ENCODE assay signal across 15 cellular contexts in genomic region chr1:21596179-21596578, GRCh38.
DNase-seq lines count a peak whose midpoint lies in the region; ATAC-seq, FAIRE-seq and TF ChIP-seq lines count a peak whose summit lies in the region.
"Had no signal": no experiment of that assay in that cellular context is flagged by ENCODE, and none has a peak within 500 bp of the region (broad histone marks: within the 10 kb centered on the region; RNA-seq: fewer than 3 reads in every experiment).

No MANE protein-coding gene starts in this region.

- TF ChIP-seq EP300 in HepG2 (IDR thresholded peaks at IDR 0.05; ENCODE audit: low read depth in 2 of 2, low read length in 2 of 2), result no peak
- no peak for TF ChIP-seq EP300 in HepG2 (CRISPR knock-in tag; IDR thresholded peaks at IDR 0.05; ENCODE audit: borderline replicate concordance)
- TF ChIP-seq EP300 in K562 (IDR thresholded peaks at IDR 0.05; ENCODE audit: low read length), result no peak

- FAIRE-seq in HepG2 (lab: Jason Lieb, UNC), result no peak
- no peak for FAIRE-seq in K562 (lab: Jason Lieb, UNC)
- FAIRE-seq: A204.1, GM12878 had no signal

- CTCF ChIA-PET in HepG2 (lab: Yijun Ruan, JAX; ENCODE audit: low intra/inter-chr PET ratio, low total read pairs), result interaction anchor here (1.1 to 1.4 kb wide), 2 partner anchors 88 to 225 kb away, joined by 4 read pairs; no protein-coding TSS in a partner anchor
- CTCF ChIA-PET in K562 (lab: Yijun Ruan, JAX; ENCODE audit: low intra/inter-chr PET ratio), result interaction anchor here (0.6 to 1.6 kb wide), 5 partner anchors 34 to 225 kb away, joined by 3 to 10 read pairs (median 5); partner anchors contain the start of gene ALPL

- WGBS in HepG2 (ENCODE audit: low lambda C conversion rate), result 100% methylated on average over 1 of the region's 11 CpGs
- 67% methylated on average over 3 of the region's 11 CpGs for WGBS in right lobe of liver (ENCODE audit: insufficient coverage, low coverage, low lambda C conversion rate, missing lambda C conversion rate)
- WGBS in K562 (ENCODE audit: insufficient coverage, low coverage, missing lambda C conversion rate), result 69% methylated on average over 11 of the region's 11 CpGs
- WGBS in thyroid gland, 2 donors, result 83 to 93% methylated on average over 9 to 11 of the region's 11 CpGs
- 50 to 58% methylated on average over 11 of the region's 11 CpGs for WGBS in GM23248 (ENCODE audit: low coverage in 1 of 2, low lambda C conversion rate in 2 of 2, missing lambda C conversion rate in 2 of 2), 2 experiments

- no peak for TF ChIP-seq POLR2A in HepG2 (IDR thresholded peaks at IDR 0.05; ENCODE audit: insufficient read depth in 1 of 2, low read depth in 2 of 2, low read length in 2 of 2)
- TF ChIP-seq POLR2A in right lobe of liver (IDR thresholded peaks at IDR 0.05), result no peak
- TF ChIP-seq POLR2A in K562 (conservative IDR thresholded peaks at IDR 0.05), result no peak
- no peak for TF ChIP-seq POLR2A in thyroid gland (IDR thresholded peaks at IDR 0.05)

- peaks cover 4 to 7% of the 10 kb centered on the region in 2 experiments; a peak in 3 of 5 replicates for H3K36me3 ChIP-seq in HepG2 (replicated peaks in 1 of 2; ENCODE audit: control insufficient read depth in 1 of 2, insufficient read depth in 2 of 2, low read length in 2 of 2)
- H3K36me3 ChIP-seq in right lobe of liver, result no peaks in the 10 kb centered on the region
- H3K36me3 ChIP-seq in K562 (ENCODE audit: control insufficient read depth, insufficient read depth, low read length), result peaks cover 20% of the 10 kb centered on the region
- H3K36me3 ChIP-seq in thyroid gland, result peaks cover 44 to 54% of the 10 kb centered on the region in 2 donors
- H3K36me3 ChIP-seq in GM23248 (ENCODE audit: low read depth), result no peaks in the 10 kb centered on the region
- H3K36me3 ChIP-seq: BE2C, BLaER1 had no signal

- ATAC-seq in HepG2 (no peak), right lobe of liver (no peak), K562 (no peak), GM21367 (IDR thresholded peaks at IDR 0.05; ENCODE audit: unreplicated experiment) (no peak)

- H3K79me2 ChIP-seq in HepG2 (ENCODE audit: insufficient read depth, low read length) (no peaks in the 10 kb centered on the region), K562 (ENCODE audit: control insufficient read depth, insufficient read depth, low read length) (no peaks in the 10 kb centered on the region), GM23248 (ENCODE audit: insufficient read depth) (no peaks in the 10 kb centered on the region)

- intact Hi-C loops in HepG2 (cut with micrococcal nuclease; ENCODE audit: unreplicated experiment), result no loop called here
- intact Hi-C loops in right lobe of liver (cut with DNase I), result loop anchor here in 1 of 2 donors (10.0 kb wide), 2 partner anchors 59 to 221 kb away; no protein-coding TSS in a partner anchor
- intact Hi-C loops in K562 (cut with micrococcal nuclease), result loop anchor here (10.0 kb wide), 1 partner anchor 81 kb away; no protein-coding TSS in a partner anchor
- intact Hi-C loops in thyroid gland (cut with DNase I), result no loop called here

- POLR2A ChIA-PET in HepG2 (lab: Yijun Ruan, JAX), result no interaction called here
- POLR2A ChIA-PET in K562 (lab: Yijun Ruan, JAX), result interaction anchor here (0.5 to 1.3 kb wide), 4 partner anchors 9 to 427 kb away, joined by 3 to 4 read pairs (median 4); no protein-coding TSS in a partner anchor

- TF ChIP-seq CTCF in HepG2 (CRISPR knock-in tag; IDR thresholded peaks at IDR 0.05), result no peak
- no peak for TF ChIP-seq CTCF in right lobe of liver (IDR thresholded peaks at IDR 0.05)
- TF ChIP-seq CTCF in K562 (IDR thresholded peaks at IDR 0.05 in 2 of 3, conservative IDR thresholded peaks at IDR 0.05 in 1 of 3; ENCODE audit: insufficient read depth in 2 of 3, low read depth in 1 of 3, low read length in 3 of 3), result no peak
- TF ChIP-seq CTCF in thyroid gland (IDR thresholded peaks at IDR 0.05), result no peak

- H2AFZ ChIP-seq in HepG2 (ENCODE audit: low read length) (no peak overlapping the region), K562 (ENCODE audit: low read depth, low read length) (no peak overlapping the region), GM23248 (no peak overlapping the region)

- no peaks in the 10 kb centered on the region for H3K9me2 ChIP-seq in GM23248 (ENCODE audit: insufficient read depth)

- DNase-seq in HepG2 (ENCODE audit: low spot score) (no peak), right lobe of liver (no peak), K562 (ENCODE audit: extremely low read depth in 1 of 4, low spot score in 3 of 4) (no peak), thyroid gland (no peak), GM23248 (no peak)
- DNase-seq: CD8-positive, alpha-beta memory T cell; DMS 273 treated with DMSO at 0.1 percent for 48 hours; DMS153; DMS79; GDM1 had no signal

- no peak overlapping the region for H3K9ac ChIP-seq in HepG2 (ENCODE audit: insufficient read depth, low read depth, low read length)
- peak overlapping the region in 1 of 2 experiments; percentile 47; a peak in 1 of 4 replicates for H3K9ac ChIP-seq in K562 (ENCODE audit: insufficient read depth in 1 of 2, low read depth in 2 of 2, low read length in 2 of 2)
- no peak overlapping the region for H3K9ac ChIP-seq in GM23248
- H3K9ac ChIP-seq: BLaER1 had no signal

- H3K9me1 ChIP-seq in K562 (ENCODE audit: control insufficient read depth, insufficient read depth, low read length), result no peaks in the 10 kb centered on the region

- no peak overlapping the region for H3K4me2 ChIP-seq in HepG2 (ENCODE audit: low read depth, low read length)
- H3K4me2 ChIP-seq in K562 (ENCODE audit: insufficient read depth, low read length), result no peak overlapping the region
- no peak overlapping the region for H3K4me2 ChIP-seq in GM23248 (ENCODE audit: unreplicated experiment)
- H3K4me2 ChIP-seq: BLaER1 had no signal

- no peak overlapping the region for H3K27ac ChIP-seq in HepG2 (ENCODE audit: extremely low read length, insufficient read depth, low read length)
- no peak overlapping the region for H3K27ac ChIP-seq in right lobe of liver
- H3K27ac ChIP-seq in K562 (ENCODE audit: extremely low read depth, low read depth, low read length), result no peak overlapping the region
- H3K27ac ChIP-seq in thyroid gland, result peak overlapping the region in 2 of 3 donors; percentile 23 to 24
- no peak overlapping the region for H3K27ac ChIP-seq in GM23248
- H3K27ac ChIP-seq: BLaER1 had no signal

- no peaks in the 10 kb centered on the region; the same call in 1 of the 2 replicates for H4K20me1 ChIP-seq in HepG2 (ENCODE audit: insufficient read depth, low read length)
- peaks cover 10% of the 10 kb centered on the region for H4K20me1 ChIP-seq in K562 (replicated peaks; ENCODE audit: control insufficient read depth, insufficient read depth, low read length)
- H4K20me1 ChIP-seq in GM23248 (ENCODE audit: insufficient read depth), result no peaks in the 10 kb centered on the region
- H4K20me1 ChIP-seq: BLaER1 had no signal

- H3K4me1 ChIP-seq in HepG2 (ENCODE audit: insufficient read depth, low read length) (peaks cover 15% of the 10 kb centered on the region), right lobe of liver (no peaks in the 10 kb centered on the region), K562 (replicated peaks in 1 of 2; ENCODE audit: control insufficient read depth in 2 of 2, insufficient read depth in 2 of 2, low read length in 2 of 2) (peaks cover 0 to 51% of the 10 kb centered on the region in 2 experiments; a peak in 1 of 5 replicates), thyroid gland (peaks cover 0 to 4% of the 10 kb centered on the region in 2 donors), GM23248 (ENCODE audit: insufficient read depth) (no peaks in the 10 kb centered on the region)
- H3K4me1 ChIP-seq: BE2C, BLaER1 had no signal

- TF ChIP-seq RAD21 in HepG2 (CRISPR knock-in tag; IDR thresholded peaks at IDR 0.05) (no peak), K562 (CRISPR knock-in tag; conservative IDR thresholded peaks at IDR 0.05 in 1 of 2, IDR thresholded peaks at IDR 0.05 in 1 of 2) (no peak)

- no peaks in the 10 kb centered on the region for H3F3A ChIP-seq in GM23248 (ENCODE audit: insufficient read depth)

- in situ Hi-C loops in HepG2 (cut with HindIII; ENCODE audit: extremely low pct_ligation_motif_present, low pct_unique_long_range_greater_than_20kb), result no loop called here
- in situ Hi-C loops in K562 (cut with MboI), result no loop called here
- in situ Hi-C loops in GM23248 (cut with MboI), result no loop called here

- BruUV-seq in HepG2 (replicated peaks; lab: Mats Ljungman, UMichigan), result no TSS peak
- no TSS peak for BruUV-seq in K562 (replicated peaks; lab: Mats Ljungman, UMichigan)

- H3K27me3 ChIP-seq in HepG2 (ENCODE audit: control insufficient read depth in 1 of 2, insufficient read depth in 2 of 2, low read length in 2 of 2) (peaks cover 0 to 3% of the 10 kb centered on the region in 2 experiments; a peak in 1 of 5 replicates), right lobe of liver (no peaks in the 10 kb centered on the region), K562 (ENCODE audit: control insufficient read depth in 2 of 2, insufficient read depth in 2 of 2, low read length in 2 of 2) (0 out of 5 replicates have a peak, but pooled peaks cover 0 to 6% of the 10 kb centered on the region in 2 experiments), thyroid gland (no peaks in the 10 kb centered on the region), GM23248 (replicated peaks; ENCODE audit: insufficient read depth) (peaks cover 6% of the 10 kb centered on the region; the same call in 1 of the 2 replicates)
- H3K27me3 ChIP-seq: BE2C, BLaER1 had no signal

- no peaks in the 10 kb centered on the region for H3K9me3 ChIP-seq in HepG2 (ENCODE audit: low read length)
- H3K9me3 ChIP-seq in right lobe of liver, result no peaks in the 10 kb centered on the region
- no peaks in the 10 kb centered on the region for H3K9me3 ChIP-seq in K562 (replicated peaks; ENCODE audit: control insufficient read depth, insufficient read depth, low read depth, low read length)
- H3K9me3 ChIP-seq in thyroid gland, result no peaks in the 10 kb centered on the region
- no peaks in the 10 kb centered on the region for H3K9me3 ChIP-seq in GM23248 (ENCODE audit: low read depth)
- H3K9me3 ChIP-seq: BE2C, BLaER1 had no signal

- no peak overlapping the region for H3K4me3 ChIP-seq in HepG2 (replicated peaks in 1 of 3; ENCODE audit: insufficient read depth in 1 of 3, low read depth in 2 of 3, low read length in 3 of 3)
- H3K4me3 ChIP-seq in right lobe of liver, result no peak overlapping the region
- H3K4me3 ChIP-seq in K562, result no peak overlapping the region
- H3K4me3 ChIP-seq in thyroid gland (replicated peaks in 1 of 3), result no peak overlapping the region
- no peak overlapping the region for H3K4me3 ChIP-seq in GM23248
- H3K4me3 ChIP-seq: BLaER1, GM12878 had no signal

TF ChIP-seq in HepG2, 621 proteins besides CTCF, POLR2A, EP300 and RAD21:
- TF ChIP-seq ZNF652 (CRISPR knock-in tag; IDR thresholded peaks at IDR 0.05; ENCODE audit: borderline replicate concordance, low read depth) (0 out of 2 replicates have a peak, but pooled peaks have one; percentile 44), SIX1 (CRISPR knock-in tag; IDR thresholded peaks at IDR 0.05; ENCODE audit: borderline replicate concordance) (no peak)
TF ChIP-seq in HepG2: peak in this region for 1.

Comparison
In these comparisons a context has a peak if more than half of its experiments do, and no peak if none do; other contexts are left out.
1. H3K27ac ChIP-seq: peak in thyroid gland (2 of 3); none in HepG2 (single experiment), right lobe of liver (0 of 3), K562 (single experiment) and GM23248 (single experiment).
2. Of the 241 proteins assayed by ChIP-seq in both HepG2 and K562: peak only in HepG2: none; only in K562: NFIC; in both: none; in neither: 240.